35 cellular contexts compared by ENCODE assay signal in the genomic region with DNA sequence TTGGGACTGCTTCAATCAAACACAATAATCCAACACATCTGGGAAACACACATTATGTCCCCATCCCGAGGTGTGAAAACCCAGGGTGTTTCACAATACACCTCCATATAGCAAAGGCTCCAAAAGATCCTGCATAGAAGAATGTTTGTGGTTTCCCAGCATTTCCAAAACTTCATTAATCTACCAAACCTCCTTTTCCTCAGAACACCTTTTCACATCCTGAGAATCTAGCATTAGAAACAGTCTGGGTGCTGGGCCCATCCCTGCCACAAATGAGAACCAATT. TPM values are rescaled to one million over a fixed set of nuclear protein-coding genes. Genes with fewer than 3 reads are reported as not detected.
"Had no signal": no experiment of that assay in that cellular context is flagged by ENCODE, and none has a peak within 500 bp of the region (broad histone marks: within the 10 kb centered on the region; RNA-seq: fewer than 3 reads in every experiment).

No MANE protein-coding gene starts in this region.

- H3K4me3 Mint-ChIP-seq: activated B cell treated with CpG ODN at 0.5 μM for 24 hours; activated CD4-positive, alpha-beta memory T cell treated with anti-CD3 and anti-CD28 coated beads for 36 hours; activated naive CD4-positive, alpha-beta T cell treated with anti-CD3 and anti-CD28 coated beads for 36 hours; activated T-cell treated with anti-CD3 and anti-CD28 coated beads, Interleukin-2, amount 50 U/mL, for 4 hours; activated T-helper 1 cell treated with anti-CD3 and anti-CD28 coated beads, Interleukin-12 subunit alpha, Interleukin-12 subunit beta, Interleukin-2, Interleukin-4 antibody, amounts not matched to agents 30 ng/mL and 10 ng/mL and 1 ng/mL, durations not matched to agents 14 hours and 24 hours and 36 hours; brain had no signal

- H3K27me3 ChIP-seq: Peyer's patch had no signal

- H3K4me2 ChIP-seq: KMS-11 had no signal

- H3K27me3 Mint-ChIP-seq: activated B cell treated with CpG ODN at 0.5 μM for 24 hours had no signal

- H3K36me3 Mint-ChIP-seq: activated CD4-positive, alpha-beta memory T cell treated with anti-CD3 and anti-CD28 coated beads for 36 hours; activated naive CD4-positive, alpha-beta T cell treated with anti-CD3 and anti-CD28 coated beads, Interleukin-2, amount 50 U/mL, for 72 hours; brain had no signal

- H3K27ac ChIP-seq: KMS-11, VCaP had no signal

- H3K36me3 ChIP-seq: Peyer's patch had no signal

- H3K9me3 Mint-ChIP-seq: activated B cell treated with CpG ODN at 0.5 μM for 24 hours; activated CD4-positive, alpha-beta memory T cell treated with anti-CD3 and anti-CD28 coated beads for 36 hours; activated naive CD4-positive, alpha-beta T cell treated with anti-CD3 and anti-CD28 coated beads for 36 hours; activated naive CD4-positive, alpha-beta T cell treated with anti-CD3 and anti-CD28 coated beads, Interleukin-2, amount 50 U/mL, for 72 hours; activated T-cell treated with anti-CD3 and anti-CD28 coated beads, Interleukin-2, amount 50 U/mL, for 4 hours; activated T-helper 1 cell treated with anti-CD3 and anti-CD28 coated beads, Interleukin-12 subunit alpha, Interleukin-12 subunit beta, Interleukin-2, Interleukin-4 antibody, amounts not matched to agents 30 ng/mL and 10 ng/mL and 1 ng/mL, durations not matched to agents 14 hours and 24 hours and 36 hours had no signal

- DNase-seq: activated B cell treated with CpG ODN at 0.5 μM for 24 hours; activated CD4-positive, alpha-beta memory T cell treated with anti-CD3 and anti-CD28 coated beads for 36 hours; activated CD4-positive, alpha-beta T cell treated with anti-CD3 and anti-CD28 coated beads for 4 hours; activated CD4-positive, alpha-beta T cell treated with anti-CD3 and anti-CD28 coated beads, Interleukin-2, amount 50 U/mL, for 1 hour; activated CD4-positive, CD25-positive, alpha-beta regulatory T cell treated with anti-CD3 and anti-CD28 coated beads, Interleukin-2, amount 50 U/mL, for 72 hours; activated CD8-positive, alpha-beta memory T cell treated with anti-CD3 and anti-CD28 coated beads, Interleukin-2, amount 50 U/mL, for 4 hours; activated gamma-delta T cell treated with Interleukin-2 at 50 U/mL for 16 hours; activated naive CD4-positive, alpha-beta T cell treated with anti-CD3 and anti-CD28 coated beads for 36 hours; activated T-cell treated with anti-CD3 and anti-CD28 coated beads for 4 hours; activated T-cell treated with anti-CD3 and anti-CD28 coated beads, Interleukin-2, amount 50 U/mL, for 4 hours; central memory CD4-positive, alpha-beta T cell; MM.1S; NCI-H1436 treated with DMSO at 0.1 percent for 48 hours; NCI-H187; NCI-H2029 treated with DMSO at 0.1 percent for 48 hours; NCI-H2107; NCI-H2171; NCI-H226; NCI-H446 treated with DMSO at 0.1 percent for 48 hours; NCI-H524 treated with DMSO at 0.1 percent for 48 hours; PC-3; Peyer's patch; SIG-M5; SW 1271; T-helper 1 cell; T-helper 2 cell; T-helper 9 cell had no signal

- H3K4me3 ChIP-seq: Peyer's patch had no signal

- H3K27ac Mint-ChIP-seq: activated B cell treated with CpG ODN at 0.5 μM for 24 hours; activated CD4-positive, alpha-beta memory T cell treated with anti-CD3 and anti-CD28 coated beads for 36 hours; activated naive CD4-positive, alpha-beta T cell treated with anti-CD3 and anti-CD28 coated beads for 36 hours; activated naive CD4-positive, alpha-beta T cell treated with anti-CD3 and anti-CD28 coated beads, Interleukin-2, amount 50 U/mL, for 72 hours; activated T-helper 1 cell treated with anti-CD3 and anti-CD28 coated beads, Interleukin-12 subunit alpha, Interleukin-12 subunit beta, Interleukin-2, Interleukin-4 antibody, amounts not matched to agents 30 ng/mL and 10 ng/mL and 1 ng/mL, durations not matched to agents 14 hours and 24 hours and 36 hours had no signal

- H3K9me3 ChIP-seq: Peyer's patch had no signal

- ATAC-seq: activated T-cell treated with anti-CD3 and anti-CD28 coated beads, Interleukin-2, amount 50 U/mL, for 4 hours; PC-3; SK-N-SH treated with all-trans-retinoic acid at 6 μM for 48 hours had no signal

- H3K9ac ChIP-seq: KMS-11 had no signal

RNA-seq across cellular contexts. Expression of gene PIGR, which starts 10.0 kb away (rescaled TPM):
- total RNA-seq: activated T-helper 1 cell treated with anti-CD3 and anti-CD28 coated beads, Interleukin-12 subunit alpha, Interleukin-12 subunit beta, Interleukin-2, Interleukin-4 antibody, amounts not matched to agents 30 ng/mL and 10 ng/mL and 1 ng/mL, durations not matched to agents 14 hours and 24 hours and 36 hours; LHCN-M2; PC-3; SK-MEL-5 had no signal

RNA-seq across cellular contexts. Expression of gene FCAMR, which starts 14.0 kb away (rescaled TPM):
- total RNA-seq: activated B cell treated with CpG ODN at 0.5 μM for 24 hours; activated CD4-positive, alpha-beta memory T cell treated with anti-CD3 and anti-CD28 coated beads for 36 hours; activated naive CD4-positive, alpha-beta T cell treated with anti-CD3 and anti-CD28 coated beads for 36 hours; activated naive CD4-positive, alpha-beta T cell treated with anti-CD3 and anti-CD28 coated beads, Interleukin-2, amount 50 U/mL, for 72 hours; activated T-cell treated with anti-CD3 and anti-CD28 coated beads, Interleukin-2, amount 50 U/mL, for 4 hours; activated T-helper 1 cell treated with anti-CD3 and anti-CD28 coated beads, Interleukin-12 subunit alpha, Interleukin-12 subunit beta, Interleukin-2, Interleukin-4 antibody, amounts not matched to agents 30 ng/mL and 10 ng/mL and 1 ng/mL, durations not matched to agents 14 hours and 24 hours and 36 hours; LHCN-M2; PC-3; SK-MEL-5 had no signal

RNA-seq across cellular contexts. Expression of gene FCMR, which starts 34.5 kb away (rescaled TPM):
- total RNA-seq: LHCN-M2 had no signal

RNA-seq across cellular contexts. Expression of gene IL24, which starts 59.0 kb away (rescaled TPM):
- total RNA-seq: activated B cell treated with CpG ODN at 0.5 μM for 24 hours, Peyer's patch had no signal
